Comparison of ENCODE assay signal across 8 cellular contexts in the genomic region with DNA sequence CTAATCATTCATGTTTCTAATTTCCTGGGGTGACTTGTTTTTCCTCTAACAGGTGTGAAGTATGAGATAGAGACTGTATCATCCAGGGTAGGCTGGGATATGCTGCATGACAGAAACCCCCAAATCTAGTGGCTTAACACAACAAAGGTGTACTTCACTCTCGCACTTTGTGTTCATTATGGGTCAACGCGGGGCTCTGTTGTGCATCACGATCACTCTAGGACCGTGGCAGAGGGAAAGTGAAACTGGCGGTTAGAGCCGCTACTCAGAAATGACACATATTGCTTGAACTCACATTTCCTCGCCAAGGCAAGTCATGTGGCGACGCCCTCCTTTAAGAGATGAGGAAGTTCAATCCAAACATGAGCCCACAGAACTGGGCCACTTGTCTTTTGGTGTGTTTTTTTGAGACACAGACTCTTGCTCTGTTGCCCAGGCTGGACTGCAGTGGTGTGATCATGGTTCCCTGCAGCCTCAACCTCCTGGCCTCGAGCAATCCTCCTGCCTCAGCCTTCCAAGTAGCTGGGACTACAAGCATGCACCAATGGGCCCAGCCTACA. TPM values are rescaled to one million over a fixed set of nuclear protein-coding genes. Genes with fewer than 3 reads are reported as not detected.
DNase-seq lines count a peak whose midpoint lies in the region; ATAC-seq, FAIRE-seq and TF ChIP-seq lines count a peak whose summit lies in the region.

No MANE protein-coding gene starts in this region.

- H3K27me3 ChIP-seq in right atrium auricular region, result no peaks in the 10 kb centered on the region

- peak overlapping the region; percentile 70 to 74 for H3K27ac ChIP-seq in right atrium auricular region

- H3K4me1 ChIP-seq in right atrium auricular region, result peaks cover 0 to 24% of the 10 kb centered on the region in 2 donors

- peak; percentile 97 for ATAC-seq in GM18873 (IDR thresholded peaks at IDR 0.05; ENCODE audit: low FRiP score, unreplicated experiment)
- ATAC-seq in HG03045 (IDR thresholded peaks at IDR 0.05; ENCODE audit: unreplicated experiment), result peak; percentile 96

- H3K36me3 ChIP-seq in right atrium auricular region, result no peaks in the 10 kb centered on the region

- H3K9me3 ChIP-seq in right atrium auricular region, result no peaks in the 10 kb centered on the region

- no peak for FAIRE-seq in frontal cortex (lab: Jason Lieb, UNC)

- DNase-seq in RPMI7951 (ENCODE audit: low read depth) (peak; percentile 93), right atrium auricular region (ENCODE audit: low spot score) (peak; percentile 81), DMS 273 treated with DMSO at 0.1 percent for 48 hours (lab: John Stamatoyannopoulos, UW) (no peak), frontal cortex (ENCODE audit: low spot score in 2 of 2) (no peak)
- DNase-seq in activated T-helper 9 cell treated with anti-CD3 and anti-CD28 coated beads, Interleukin-2, amount 50 U/mL, for 16 hours (ENCODE audit: low read depth), result peak; percentile 54
- peak; percentile 83 for DNase-seq in stimulated activated CD4-positive, alpha-beta T cell treated with anti-CD3 and anti-CD28 coated beads, Interleukin-4, amount 100 ng/mL, for 24 hours

- H3K4me3 ChIP-seq in right atrium auricular region, result peak overlapping the region; percentile 20 to 35

- TF ChIP-seq CTCF in right atrium auricular region (IDR thresholded peaks at IDR 0.05), result no peak

RNA-seq across cellular contexts. Expression of gene TMEM230, which starts 34.4 kb away (rescaled TPM):
- 408 and 435 TPM in 2 replicates for total RNA-seq in RPMI7951 (2014; rRNA removed; shearing (Covaris generic))
- total RNA-seq in right atrium auricular region (100 to 1,000 TPM in 1 of 2 donors, 10 to 100 TPM in 1; 77.7 to 101 TPM), frontal cortex (42.4 TPM)

RNA-seq across cellular contexts. Expression of gene PCNA, which starts 41.3 kb away (rescaled TPM):
- total RNA-seq in RPMI7951 (2014; rRNA removed; shearing (Covaris generic)), result 755 and 819 TPM in 2 replicates
- total RNA-seq in right atrium auricular region, result 10 to 100 TPM; 25.3 to 25.4 TPM
- total RNA-seq in frontal cortex, result 42.0 TPM

RNA-seq across cellular contexts. Expression of gene CDS2, which starts 48.3 kb away (rescaled TPM):
- total RNA-seq in RPMI7951 (2014; rRNA removed; shearing (Covaris generic)), result 26.2 and 29.2 TPM in 2 replicates
- total RNA-seq in right atrium auricular region, result 10 to 100 TPM; 45.5 to 60.8 TPM
- total RNA-seq in frontal cortex, result 69.3 TPM

Comparison
In these comparisons a context has a peak if more than half of its experiments do, and no peak if none do; other contexts are left out.
1. DNase-seq: peak in RPMI7951 (single experiment), activated T-helper 9 cell treated with anti-CD3 and anti-CD28 coated beads, Interleukin-2, amount 50 U/mL, for 16 hours (single experiment), right atrium auricular region (single experiment) and stimulated activated CD4-positive, alpha-beta T cell treated with anti-CD3 and anti-CD28 coated beads, Interleukin-4, amount 100 ng/mL, for 24 hours (single experiment); none in DMS 273 treated with DMSO at 0.1 percent for 48 hours (single experiment) and frontal cortex (0 of 2).
2. RNA of gene PCNA, which starts 41.3 kb away (total RNA-seq): 755 to 819 TPM in RPMI7951; 42.0 TPM in frontal cortex (single experiment) and 25.3 to 25.4 TPM in right atrium auricular region; every median in the first group is over 10 times any median in the second.